ENCODE assay signal across 1 cellular context in the genomic region with DNA sequence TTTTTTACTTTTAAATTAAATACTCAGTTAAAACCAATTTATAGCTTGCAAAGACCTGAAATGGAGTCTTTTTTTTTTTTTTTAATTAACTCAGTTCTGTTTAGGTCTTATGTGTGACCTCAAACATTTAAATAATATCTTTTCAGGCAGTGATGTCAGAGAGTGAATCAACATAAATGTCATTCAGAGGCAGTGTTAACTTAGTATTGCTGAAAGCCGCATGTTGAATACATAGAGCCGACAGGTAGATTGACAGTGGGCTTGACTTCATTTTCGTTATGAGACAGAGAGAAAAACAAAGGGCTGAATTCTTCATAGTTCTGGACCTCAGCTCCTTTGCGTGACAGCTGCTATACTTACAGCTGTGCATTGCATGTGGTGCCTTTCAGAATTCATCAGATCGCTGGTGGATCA.
TF ChIP-seq lines count a peak whose summit lies in the region.

No MANE protein-coding gene starts in this region.

TF ChIP-seq in IMR-90, 13 proteins besides CTCF, POLR2A, EP300 and RAD21:
- TF ChIP-seq BHLHE40 (IDR thresholded peaks at IDR 0.05; ENCODE audit: low read depth, low read length) (no peak), RFX5 (IDR thresholded peaks at IDR 0.05; ENCODE audit: low read depth, low read length) (no peak), MXI1 (IDR thresholded peaks at IDR 0.05; ENCODE audit: borderline replicate concordance, low read depth, low read length) (no peak), MAZ (IDR thresholded peaks at IDR 0.05; ENCODE audit: borderline replicate concordance, low read depth, low read length) (no peak), CEBPB (IDR thresholded peaks at IDR 0.05; ENCODE audit: low read depth, low read length) (no peak), MAFK (IDR thresholded peaks at IDR 0.05; ENCODE audit: low read depth, low read length) (no peak), SMC3 (IDR thresholded peaks at IDR 0.05; ENCODE audit: low read depth, low read length) (no peak), CHD1 (IDR thresholded peaks at IDR 0.05; ENCODE audit: low read depth, low read length) (no peak), FOS (IDR thresholded peaks at IDR 0.05; ENCODE audit: low read depth, low read length) (no peak), RCOR1 (IDR thresholded peaks at IDR 0.05; ENCODE audit: insufficient replicate concordance, low read length) (no peak), NFE2L2 (IDR thresholded peaks at IDR 0.05; ENCODE audit: low read depth, low read length) (no peak)
- TF ChIP-seq, protein P1, sequence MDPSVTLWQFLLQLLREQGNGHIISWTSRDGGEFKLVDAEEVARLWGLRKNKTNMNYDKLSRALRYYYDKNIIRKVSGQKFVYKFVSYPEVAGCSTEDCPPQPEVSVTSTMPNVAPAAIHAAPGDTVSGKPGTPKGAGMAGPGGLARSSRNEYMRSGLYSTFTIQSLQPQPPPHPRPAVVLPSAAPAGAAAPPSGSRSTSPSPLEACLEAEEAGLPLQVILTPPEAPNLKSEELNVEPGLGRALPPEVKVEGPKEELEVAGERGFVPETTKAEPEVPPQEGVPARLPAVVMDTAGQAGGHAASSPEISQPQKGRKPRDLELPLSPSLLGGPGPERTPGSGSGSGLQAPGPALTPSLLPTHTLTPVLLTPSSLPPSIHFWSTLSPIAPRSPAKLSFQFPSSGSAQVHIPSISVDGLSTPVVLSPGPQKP (IDR thresholded peaks at IDR 0.05; ENCODE audit: borderline replicate concordance, low read depth, low read length), result no peak
- TF ChIP-seq, protein P2, sequence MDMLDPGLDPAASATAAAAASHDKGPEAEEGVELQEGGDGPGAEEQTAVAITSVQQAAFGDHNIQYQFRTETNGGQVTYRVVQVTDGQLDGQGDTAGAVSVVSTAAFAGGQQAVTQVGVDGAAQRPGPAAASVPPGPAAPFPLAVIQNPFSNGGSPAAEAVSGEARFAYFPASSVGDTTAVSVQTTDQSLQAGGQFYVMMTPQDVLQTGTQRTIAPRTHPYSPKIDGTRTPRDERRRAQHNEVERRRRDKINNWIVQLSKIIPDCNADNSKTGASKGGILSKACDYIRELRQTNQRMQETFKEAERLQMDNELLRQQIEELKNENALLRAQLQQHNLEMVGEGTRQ (IDR thresholded peaks at IDR 0.05; ENCODE audit: low read depth, low read length), result no peak
TF ChIP-seq in IMR-90: peak in this region for 0.
